Comparison of ENCODE assay signal across 11 cellular contexts in the genomic region with DNA sequence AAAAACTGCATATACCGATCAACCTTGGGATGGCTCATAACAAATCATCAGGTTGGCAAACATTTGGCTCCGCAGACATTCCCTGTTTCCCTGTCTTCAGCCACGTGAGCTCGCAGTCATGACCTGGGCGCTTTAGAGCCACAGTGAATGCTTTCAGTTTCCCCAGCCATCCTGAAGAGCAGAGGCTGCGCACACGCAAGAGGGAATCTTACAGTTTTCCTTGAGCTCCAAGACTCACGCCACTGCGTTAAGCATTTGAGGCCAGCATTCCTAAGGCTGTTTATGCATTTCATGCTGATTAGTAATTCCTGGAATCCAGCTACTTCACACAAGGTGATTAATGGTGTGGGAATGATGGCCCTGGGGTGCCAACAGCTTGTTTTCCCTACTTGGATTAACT.
DNase-seq lines count a peak whose midpoint lies in the region; ATAC-seq, FAIRE-seq and TF ChIP-seq lines count a peak whose summit lies in the region.
"Had no signal": no experiment of that assay in that cellular context is flagged by ENCODE, and none has a peak within 500 bp of the region (broad histone marks: within the 10 kb centered on the region; RNA-seq: fewer than 3 reads in every experiment).

No MANE protein-coding gene starts in this region.

- no peak for ATAC-seq in HG03175 (IDR thresholded peaks at IDR 0.05; ENCODE audit: unreplicated experiment)
- ATAC-seq: sciatic nerve had no signal

- H3K27me3 ChIP-seq in brain microvascular endothelial cell (replicated peaks), result no peaks in the 10 kb centered on the region
- no peaks in the 10 kb centered on the region for H3K27me3 ChIP-seq in vagina

- intact Hi-C loops in kidney (cut with DNase I), result no loop called here
- intact Hi-C loops in vagina (cut with DNase I), result no loop called here

- no peak overlapping the region for H3K9ac ChIP-seq in kidney (ENCODE audit: low read length in 2 of 2)

- FAIRE-seq in kidney (lab: Jason Lieb, UNC), result no peak
- FAIRE-seq: endometrium had no signal

- H3K27ac ChIP-seq in brain microvascular endothelial cell (peak overlapping the region; percentile 99), kidney (ENCODE audit: low read depth in 2 of 2, low read length in 2 of 2) (peak overlapping the region; percentile 23 to 56), vagina (peak overlapping the region; percentile 50)
- H3K27ac ChIP-seq: 22Rv1 had no signal

- in situ Hi-C loops in brain microvascular endothelial cell (cut with HindIII; ENCODE audit: low pct_ligation_motif_present, low sequenced_read_pairs), result no loop called here

- no peak for TF ChIP-seq POLR2A in vagina (IDR thresholded peaks at IDR 0.05)

- TF ChIP-seq CTCF in brain microvascular endothelial cell (IDR thresholded peaks at IDR 0.05; ENCODE audit: low read depth, low read length, missing control alignments), result no peak
- no peak for TF ChIP-seq CTCF in kidney (IDR thresholded peaks at IDR 0.05; ENCODE audit: borderline replicate concordance, extremely low read depth, insufficient read depth)
- TF ChIP-seq CTCF in vagina (IDR thresholded peaks at IDR 0.05), result no peak

- peaks cover 9% of the 10 kb centered on the region for H3K36me3 ChIP-seq in brain microvascular endothelial cell (replicated peaks)
- H3K36me3 ChIP-seq in kidney (ENCODE audit: control insufficient read depth in 1 of 2, insufficient read depth in 2 of 2, low read length in 2 of 2), result no peaks in the 10 kb centered on the region
- H3K36me3 ChIP-seq in vagina, result no peaks in the 10 kb centered on the region

- H3K4me3 ChIP-seq in brain microvascular endothelial cell (ENCODE audit: low read depth, low read length) (no peak overlapping the region), kidney (ENCODE audit: low read length in 2 of 2) (no peak overlapping the region), vagina (no peak overlapping the region)

- H3K4me1 ChIP-seq in kidney (ENCODE audit: control insufficient read depth in 1 of 2, insufficient read depth in 1 of 2, low read depth in 1 of 2, low read length in 2 of 2) (peaks cover 2 to 4% of the 10 kb centered on the region in 2 donors), vagina (no peaks in the 10 kb centered on the region)

- DNase-seq in NCI-H82 (lab: John Stamatoyannopoulos, UW) (peak; percentile 42), NCI-H82 treated with DMSO at 0.1 percent for 48 hours (lab: John Stamatoyannopoulos, UW; ENCODE audit: unreplicated experiment) (no peak), brain microvascular endothelial cell (peak; percentile 94), kidney (no peak), vagina (ENCODE audit: extremely low spot score in 2 of 2) (no peak), COR-L47 (lab: John Stamatoyannopoulos, UW) (no peak), T-helper 9 cell (no peak)

- H3K9me3 ChIP-seq in kidney (ENCODE audit: control insufficient read depth in 1 of 2, low read length in 2 of 2) (no peaks in the 10 kb centered on the region), vagina (no peaks in the 10 kb centered on the region)

Comparison
In these comparisons a context has a peak if more than half of its experiments do, and no peak if none do; other contexts are left out.
1. DNase-seq: peak in NCI-H82 (single experiment) and brain microvascular endothelial cell (single experiment); none in NCI-H82 treated with DMSO at 0.1 percent for 48 hours (single experiment), kidney (single experiment), vagina (0 of 2), COR-L47 (single experiment) and T-helper 9 cell (single experiment).
2. H3K27ac ChIP-seq: peak in every context shown above with its lines; median percentile 99 in brain microvascular endothelial cell; 50 in vagina; 40 in kidney.